1 cellular context compared by ENCODE assay signal in the genomic region with DNA sequence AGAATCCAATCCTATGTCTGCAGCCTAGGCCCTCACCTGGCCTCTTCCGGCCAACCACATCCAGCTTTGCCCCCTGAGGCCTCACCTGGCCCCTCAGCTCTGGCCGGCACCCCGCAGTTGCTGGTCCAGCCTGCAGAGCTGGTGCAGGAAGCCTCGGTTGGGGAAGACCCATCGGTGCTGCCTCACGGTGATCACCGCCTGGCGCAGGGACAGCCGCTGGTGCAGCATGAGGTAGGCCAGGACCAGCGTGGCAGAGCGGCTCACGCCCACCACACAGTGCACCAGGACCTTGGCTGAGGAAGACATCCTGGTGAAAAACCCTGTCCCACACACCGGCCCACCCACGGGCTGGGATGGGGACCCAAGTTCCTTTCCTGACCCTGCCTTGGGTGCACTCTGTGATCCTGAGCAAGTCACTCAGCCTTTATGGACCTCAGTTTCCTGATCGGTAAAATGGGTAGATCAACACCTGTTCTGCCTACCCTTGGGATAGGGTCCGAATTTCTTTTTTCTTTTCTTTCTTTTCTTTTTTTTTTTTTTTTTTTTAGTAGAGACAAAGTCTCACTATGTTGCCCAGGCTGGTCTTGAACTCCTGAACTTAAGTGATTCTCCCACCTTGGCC.
TF ChIP-seq lines count a peak whose summit lies in the region.

No MANE protein-coding gene starts in this region.

TF ChIP-seq in GM23338, 12 proteins besides CTCF, POLR2A, EP300 and RAD21 (continued from another document):
- TF ChIP-seq, protein P1, sequence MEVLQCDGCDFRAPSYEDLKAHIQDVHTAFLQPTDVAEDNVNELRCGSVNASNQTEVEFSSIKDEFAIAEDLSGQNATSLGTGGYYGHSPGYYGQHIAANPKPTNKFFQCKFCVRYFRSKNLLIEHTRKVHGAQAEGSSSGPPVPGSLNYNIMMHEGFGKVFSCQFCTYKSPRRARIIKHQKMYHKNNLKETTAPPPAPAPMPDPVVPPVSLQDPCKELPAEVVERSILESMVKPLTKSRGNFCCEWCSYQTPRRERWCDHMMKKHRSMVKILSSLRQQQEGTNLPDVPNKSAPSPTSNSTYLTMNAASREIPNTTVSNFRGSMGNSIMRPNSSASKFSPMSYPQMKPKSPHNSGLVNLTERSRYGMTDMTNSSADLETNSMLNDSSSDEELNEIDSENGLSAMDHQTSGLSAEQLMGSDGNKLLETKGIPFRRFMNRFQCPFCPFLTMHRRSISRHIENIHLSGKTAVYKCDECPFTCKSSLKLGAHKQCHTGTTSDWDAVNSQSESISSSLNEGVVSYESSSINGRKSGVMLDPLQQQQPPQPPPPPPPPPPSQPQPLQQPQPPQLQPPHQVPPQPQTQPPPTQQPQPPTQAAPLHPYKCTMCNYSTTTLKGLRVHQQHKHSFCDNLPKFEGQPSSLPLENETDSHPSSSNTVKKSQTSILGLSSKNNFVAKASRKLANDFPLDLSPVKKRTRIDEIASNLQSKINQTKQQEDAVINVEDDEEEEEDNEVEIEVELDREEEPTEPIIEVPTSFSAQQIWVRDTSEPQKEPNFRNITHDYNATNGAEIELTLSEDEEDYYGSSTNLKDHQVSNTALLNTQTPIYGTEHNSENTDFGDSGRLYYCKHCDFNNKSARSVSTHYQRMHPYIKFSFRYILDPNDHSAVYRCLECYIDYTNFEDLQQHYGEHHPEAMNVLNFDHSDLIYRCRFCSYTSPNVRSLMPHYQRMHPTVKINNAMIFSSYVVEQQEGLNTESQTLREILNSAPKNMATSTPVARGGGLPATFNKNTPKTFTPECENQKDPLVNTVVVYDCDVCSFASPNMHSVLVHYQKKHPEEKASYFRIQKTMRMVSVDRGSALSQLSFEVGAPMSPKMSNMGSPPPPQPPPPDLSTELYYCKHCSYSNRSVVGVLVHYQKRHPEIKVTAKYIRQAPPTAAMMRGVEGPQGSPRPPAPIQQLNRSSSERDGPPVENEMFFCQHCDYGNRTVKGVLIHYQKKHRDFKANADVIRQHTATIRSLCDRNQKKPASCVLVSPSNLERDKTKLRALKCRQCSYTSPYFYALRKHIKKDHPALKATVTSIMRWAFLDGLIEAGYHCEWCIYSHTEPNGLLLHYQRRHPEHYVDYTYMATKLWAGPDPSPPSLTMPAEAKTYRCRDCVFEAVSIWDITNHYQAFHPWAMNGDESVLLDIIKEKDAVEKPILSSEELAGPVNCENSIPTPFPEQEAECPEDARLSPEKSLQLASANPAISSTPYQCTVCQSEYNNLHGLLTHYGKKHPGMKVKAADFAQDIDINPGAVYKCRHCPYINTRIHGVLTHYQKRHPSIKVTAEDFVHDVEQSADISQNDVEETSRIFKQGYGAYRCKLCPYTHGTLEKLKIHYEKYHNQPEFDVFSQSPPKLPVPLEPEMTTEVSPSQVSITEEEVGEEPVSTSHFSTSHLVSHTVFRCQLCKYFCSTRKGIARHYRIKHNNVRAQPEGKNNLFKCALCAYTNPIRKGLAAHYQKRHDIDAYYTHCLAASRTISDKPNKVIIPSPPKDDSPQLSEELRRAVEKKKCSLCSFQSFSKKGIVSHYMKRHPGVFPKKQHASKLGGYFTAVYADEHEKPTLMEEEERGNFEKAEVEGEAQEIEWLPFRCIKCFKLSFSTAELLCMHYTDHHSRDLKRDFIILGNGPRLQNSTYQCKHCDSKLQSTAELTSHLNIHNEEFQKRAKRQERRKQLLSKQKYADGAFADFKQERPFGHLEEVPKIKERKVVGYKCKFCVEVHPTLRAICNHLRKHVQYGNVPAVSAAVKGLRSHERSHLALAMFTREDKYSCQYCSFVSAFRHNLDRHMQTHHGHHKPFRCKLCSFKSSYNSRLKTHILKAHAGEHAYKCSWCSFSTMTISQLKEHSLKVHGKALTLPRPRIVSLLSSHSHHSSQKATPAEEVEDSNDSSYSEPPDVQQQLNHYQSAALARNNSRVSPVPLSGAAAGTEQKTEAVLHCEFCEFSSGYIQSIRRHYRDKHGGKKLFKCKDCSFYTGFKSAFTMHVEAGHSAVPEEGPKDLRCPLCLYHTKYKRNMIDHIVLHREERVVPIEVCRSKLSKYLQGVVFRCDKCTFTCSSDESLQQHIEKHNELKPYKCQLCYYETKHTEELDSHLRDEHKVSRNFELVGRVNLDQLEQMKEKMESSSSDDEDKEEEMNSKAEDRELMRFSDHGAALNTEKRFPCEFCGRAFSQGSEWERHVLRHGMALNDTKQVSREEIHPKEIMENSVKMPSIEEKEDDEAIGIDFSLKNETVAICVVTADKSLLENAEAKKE (CRISPR knock-in tag; IDR thresholded peaks at IDR 0.05), result no peak
- TF ChIP-seq ZNF331 (CRISPR knock-in tag; IDR thresholded peaks at IDR 0.05; ENCODE audit: low read depth), result no peak
- no peak for TF ChIP-seq EZH2phosphoT487 (IDR thresholded peaks at IDR 0.05; ENCODE audit: unreplicated experiment)
- TF ChIP-seq, protein P2, sequence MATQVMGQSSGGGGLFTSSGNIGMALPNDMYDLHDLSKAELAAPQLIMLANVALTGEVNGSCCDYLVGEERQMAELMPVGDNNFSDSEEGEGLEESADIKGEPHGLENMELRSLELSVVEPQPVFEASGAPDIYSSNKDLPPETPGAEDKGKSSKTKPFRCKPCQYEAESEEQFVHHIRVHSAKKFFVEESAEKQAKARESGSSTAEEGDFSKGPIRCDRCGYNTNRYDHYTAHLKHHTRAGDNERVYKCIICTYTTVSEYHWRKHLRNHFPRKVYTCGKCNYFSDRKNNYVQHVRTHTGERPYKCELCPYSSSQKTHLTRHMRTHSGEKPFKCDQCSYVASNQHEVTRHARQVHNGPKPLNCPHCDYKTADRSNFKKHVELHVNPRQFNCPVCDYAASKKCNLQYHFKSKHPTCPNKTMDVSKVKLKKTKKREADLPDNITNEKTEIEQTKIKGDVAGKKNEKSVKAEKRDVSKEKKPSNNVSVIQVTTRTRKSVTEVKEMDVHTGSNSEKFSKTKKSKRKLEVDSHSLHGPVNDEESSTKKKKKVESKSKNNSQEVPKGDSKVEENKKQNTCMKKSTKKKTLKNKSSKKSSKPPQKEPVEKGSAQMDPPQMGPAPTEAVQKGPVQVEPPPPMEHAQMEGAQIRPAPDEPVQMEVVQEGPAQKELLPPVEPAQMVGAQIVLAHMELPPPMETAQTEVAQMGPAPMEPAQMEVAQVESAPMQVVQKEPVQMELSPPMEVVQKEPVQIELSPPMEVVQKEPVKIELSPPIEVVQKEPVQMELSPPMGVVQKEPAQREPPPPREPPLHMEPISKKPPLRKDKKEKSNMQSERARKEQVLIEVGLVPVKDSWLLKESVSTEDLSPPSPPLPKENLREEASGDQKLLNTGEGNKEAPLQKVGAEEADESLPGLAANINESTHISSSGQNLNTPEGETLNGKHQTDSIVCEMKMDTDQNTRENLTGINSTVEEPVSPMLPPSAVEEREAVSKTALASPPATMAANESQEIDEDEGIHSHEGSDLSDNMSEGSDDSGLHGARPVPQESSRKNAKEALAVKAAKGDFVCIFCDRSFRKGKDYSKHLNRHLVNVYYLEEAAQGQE (IDR thresholded peaks at IDR 0.05; ENCODE audit: unreplicated experiment), result no peak
- no peak for TF ChIP-seq CREB1 (CRISPR knock-in tag; IDR thresholded peaks at IDR 0.05; ENCODE audit: low read depth)
- no peak for TF ChIP-seq EZH2 (IDR thresholded peaks at IDR 0.05; ENCODE audit: low read depth, unreplicated experiment)
- TF ChIP-seq STAT1 (IDR thresholded peaks at IDR 0.05; ENCODE audit: unreplicated experiment), result no peak
- TF ChIP-seq, protein P3, sequence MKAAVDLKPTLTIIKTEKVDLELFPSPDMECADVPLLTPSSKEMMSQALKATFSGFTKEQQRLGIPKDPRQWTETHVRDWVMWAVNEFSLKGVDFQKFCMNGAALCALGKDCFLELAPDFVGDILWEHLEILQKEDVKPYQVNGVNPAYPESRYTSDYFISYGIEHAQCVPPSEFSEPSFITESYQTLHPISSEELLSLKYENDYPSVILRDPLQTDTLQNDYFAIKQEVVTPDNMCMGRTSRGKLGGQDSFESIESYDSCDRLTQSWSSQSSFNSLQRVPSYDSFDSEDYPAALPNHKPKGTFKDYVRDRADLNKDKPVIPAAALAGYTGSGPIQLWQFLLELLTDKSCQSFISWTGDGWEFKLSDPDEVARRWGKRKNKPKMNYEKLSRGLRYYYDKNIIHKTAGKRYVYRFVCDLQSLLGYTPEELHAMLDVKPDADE (IDR thresholded peaks at IDR 0.05), result no peak
- no peak for TF ChIP-seq JUNB (IDR thresholded peaks at IDR 0.05; ENCODE audit: unreplicated experiment)
- TF ChIP-seq NANOG (IDR thresholded peaks at IDR 0.05; ENCODE audit: borderline replicate concordance), result no peak
